11 cellular contexts compared by ENCODE assay signal in the genomic region with DNA sequence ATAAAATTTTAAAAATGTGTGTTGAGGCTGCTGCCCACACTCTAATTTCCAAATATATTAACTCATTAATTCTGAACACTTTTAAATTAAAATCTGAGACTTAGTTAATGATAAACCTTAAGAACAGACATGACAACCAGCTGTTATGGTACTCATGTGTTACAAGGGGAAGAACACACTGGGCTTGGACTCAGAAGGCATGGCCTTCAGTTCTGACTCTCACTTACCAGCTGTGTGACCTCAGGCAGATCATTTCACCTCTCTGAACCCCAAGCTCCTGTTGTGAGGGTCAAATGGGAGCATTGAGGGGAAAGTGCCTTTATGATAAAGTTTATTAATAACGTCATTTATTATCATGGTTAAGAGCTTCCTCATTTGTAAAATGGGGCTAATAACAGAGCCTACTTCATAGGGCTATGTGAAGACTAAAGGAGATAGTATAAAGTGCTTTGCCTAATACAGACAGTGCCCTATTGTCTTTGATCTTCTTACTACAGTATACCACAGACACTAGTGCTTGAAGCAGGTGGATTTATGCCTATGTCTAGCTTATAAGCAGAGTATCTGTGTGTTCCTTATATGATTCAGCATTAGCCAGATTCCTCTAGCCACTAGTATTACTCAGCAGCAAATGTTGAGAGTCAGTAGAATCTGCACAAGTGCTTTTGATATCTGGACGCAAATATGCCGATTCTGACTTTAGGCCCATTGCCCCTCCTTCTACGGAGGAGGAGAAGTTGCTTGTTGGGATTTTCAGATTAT.
A peak's percentile ranks its signal among the peaks of the same experiment; 100 is the strongest.
DNase-seq lines count a peak whose midpoint lies in the region; ATAC-seq and TF ChIP-seq lines count a peak whose summit lies in the region.
"Had no signal": no experiment of that assay in that cellular context is flagged by ENCODE, and none has a peak within 500 bp of the region (broad histone marks: within the 10 kb centered on the region; RNA-seq: fewer than 3 reads in every experiment).

No MANE protein-coding gene starts in this region.

- WGBS in gastroesophageal sphincter (ENCODE audit: low coverage in 1 of 2), 2 donors, result 87 to 100% methylated on average over 3 to 4 of the region's 4 CpGs

- H3K4me3 ChIP-seq in osteoblast (ENCODE audit: insufficient read depth, low read length) (no peak overlapping the region), gastroesophageal sphincter (no peak overlapping the region)
- H3K4me3 ChIP-seq: colonic mucosa, stomach had no signal

- TF ChIP-seq CTCF in osteoblast (IDR thresholded peaks at IDR 0.05; ENCODE audit: extremely low read depth, low read depth, low read length) (no peak), gastroesophageal sphincter (IDR thresholded peaks at IDR 0.05) (no peak)

- H3K9me3 ChIP-seq in osteoblast (ENCODE audit: low read depth, low read length) (no peaks in the 10 kb centered on the region), gastroesophageal sphincter (no peaks in the 10 kb centered on the region)
- H3K9me3 ChIP-seq: colonic mucosa, stomach had no signal

- CTCF ChIA-PET in activated CD8-positive, alpha-beta T cell treated with anti-CD3 and anti-CD28 coated beads, Interleukin-2, amount 10 ng/mL, durations not matched to agents 7 days and 5 days (lab: Charles Lee), result no interaction called here

- no peak overlapping the region for H3K4me3 Mint-ChIP-seq in activated CD8-positive, alpha-beta T cell treated with anti-CD3 and anti-CD28 coated beads, Interleukin-2, amount 10 ng/mL, durations not matched to agents 7 days and 5 days
- H3K4me3 Mint-ChIP-seq: CD4-positive, alpha-beta T cell had no signal

- no peak overlapping the region for H3K4me2 ChIP-seq in osteoblast (ENCODE audit: insufficient read depth, low read length)

- H4K20me1 ChIP-seq in osteoblast (ENCODE audit: insufficient read depth, low read length), result no peaks in the 10 kb centered on the region

- H3K27ac ChIP-seq in osteoblast (ENCODE audit: low read depth, low read length) (no peak overlapping the region), gastroesophageal sphincter (no peak overlapping the region)
- H3K27ac ChIP-seq: colonic mucosa, stomach had no signal

- H3K4me1 ChIP-seq in osteoblast (ENCODE audit: insufficient read depth, low read length) (no peaks in the 10 kb centered on the region), gastroesophageal sphincter (peaks cover 0 to 5% (median 0%) of the 10 kb centered on the region in 3 donors)
- H3K4me1 ChIP-seq: colonic mucosa had no signal

- no peaks in the 10 kb centered on the region for H3K9me3 Mint-ChIP-seq in activated CD8-positive, alpha-beta T cell treated with anti-CD3 and anti-CD28 coated beads, Interleukin-2, amount 10 ng/mL, durations not matched to agents 7 days and 5 days (ENCODE audit: insufficient read depth)
- H3K9me3 Mint-ChIP-seq: CD4-positive, alpha-beta T cell had no signal

- H3K27ac Mint-ChIP-seq in activated CD8-positive, alpha-beta T cell treated with anti-CD3 and anti-CD28 coated beads, Interleukin-2, amount 10 ng/mL, durations not matched to agents 7 days and 5 days, result no peak overlapping the region
- H3K27ac Mint-ChIP-seq: CD4-positive, alpha-beta T cell had no signal

- H3K4me1 Mint-ChIP-seq in activated CD8-positive, alpha-beta T cell treated with anti-CD3 and anti-CD28 coated beads, Interleukin-2, amount 10 ng/mL, durations not matched to agents 7 days and 5 days (ENCODE audit: low read depth), result no peaks in the 10 kb centered on the region

- peak; percentile 6 for DNase-seq in osteoblast (ENCODE audit: insufficient read length, low spot score, missing footprints)
- no peak for DNase-seq in SKM-1 (lab: John Stamatoyannopoulos, UW; ENCODE audit: unreplicated experiment)
- DNase-seq in activated CD8-positive, alpha-beta T cell treated with anti-CD3 and anti-CD28 coated beads, Interleukin-2, amount 10 ng/mL, durations not matched to agents 7 days and 5 days, result no peak
- DNase-seq: CD4-positive, alpha-beta T cell; colonic mucosa; NCI-H1092; stomach had no signal

- POLR2A ChIA-PET in activated CD8-positive, alpha-beta T cell treated with anti-CD3 and anti-CD28 coated beads, Interleukin-2, amount 10 ng/mL, durations not matched to agents 7 days and 5 days (lab: Charles Lee), result no interaction called here

- H3K36me3 ChIP-seq in osteoblast (ENCODE audit: insufficient read depth, low read length), result no peaks in the 10 kb centered on the region
- no peaks in the 10 kb centered on the region for H3K36me3 ChIP-seq in gastroesophageal sphincter
- H3K36me3 ChIP-seq: colonic mucosa had no signal

- no peak overlapping the region for H2AFZ ChIP-seq in osteoblast (ENCODE audit: low read length)

- H3K36me3 Mint-ChIP-seq in activated CD8-positive, alpha-beta T cell treated with anti-CD3 and anti-CD28 coated beads, Interleukin-2, amount 10 ng/mL, durations not matched to agents 7 days and 5 days (ENCODE audit: low read depth), result no peaks in the 10 kb centered on the region

- no peak for TF ChIP-seq EP300 in gastroesophageal sphincter (IDR thresholded peaks at IDR 0.05)

- no peaks in the 10 kb centered on the region for H3K27me3 Mint-ChIP-seq in activated CD8-positive, alpha-beta T cell treated with anti-CD3 and anti-CD28 coated beads, Interleukin-2, amount 10 ng/mL, durations not matched to agents 7 days and 5 days (ENCODE audit: low read depth)
- H3K27me3 Mint-ChIP-seq: CD4-positive, alpha-beta T cell had no signal

- TF ChIP-seq POLR2A in gastroesophageal sphincter (IDR thresholded peaks at IDR 0.05), result no peak

- H3K27me3 ChIP-seq in osteoblast (ENCODE audit: insufficient read depth, low read length), result no peaks in the 10 kb centered on the region
- H3K27me3 ChIP-seq in gastroesophageal sphincter, result no peaks in the 10 kb centered on the region
- H3K27me3 ChIP-seq: colonic mucosa, stomach had no signal

- no peaks in the 10 kb centered on the region for H3K79me2 ChIP-seq in osteoblast (ENCODE audit: insufficient read depth, low read length)

- ATAC-seq in GM19324 (IDR thresholded peaks at IDR 0.05; ENCODE audit: low FRiP score, unreplicated experiment) (peak; percentile 38), HG02623 (IDR thresholded peaks at IDR 0.05; ENCODE audit: unreplicated experiment) (peak; percentile 56), HG03354 (IDR thresholded peaks at IDR 0.05; ENCODE audit: poor library complexity, severe bottlenecking, unreplicated experiment) (peak; percentile 80), gastroesophageal sphincter (no peak)
- ATAC-seq in activated CD8-positive, alpha-beta T cell treated with anti-CD3 and anti-CD28 coated beads, Interleukin-2, amount 10 ng/mL, durations not matched to agents 7 days and 5 days, result no peak

Comparison
In these comparisons a context has a peak if more than half of its experiments do, and no peak if none do; other contexts are left out.
1. ATAC-seq: peak in GM19324 (single experiment), HG02623 (single experiment) and HG03354 (single experiment); none in gastroesophageal sphincter (single experiment) and activated CD8-positive, alpha-beta T cell treated with anti-CD3 and anti-CD28 coated beads, Interleukin-2, amount 10 ng/mL, durations not matched to agents 7 days and 5 days (single experiment).